Comparison of ENCODE assay signal across 1 cellular context in genomic region chr17:2594657-2595085, GRCh38.
TF ChIP-seq lines count a peak whose summit lies in the region.

No MANE protein-coding gene starts in this region.

TF ChIP-seq in SK-N-SH, 30 proteins besides CTCF, POLR2A, EP300 and RAD21 (continued from another document):
- TF ChIP-seq GATA2 (CRISPR knock-in tag; IDR thresholded peaks at IDR 0.05) (no peak), FOXM1 (IDR thresholded peaks at IDR 0.05; ENCODE audit: low read depth) (no peak), ELF1 (IDR thresholded peaks at IDR 0.05) (no peak), MAX (IDR thresholded peaks at IDR 0.05; ENCODE audit: low read depth) (no peak), RCOR1 (IDR thresholded peaks at IDR 0.05; ENCODE audit: low read length) (no peak), SIN3A (IDR thresholded peaks at IDR 0.05; ENCODE audit: borderline replicate concordance, low read depth, low read length) (no peak), RFX5 (IDR thresholded peaks at IDR 0.05; ENCODE audit: low read length) (no peak), MXI1 (IDR thresholded peaks at IDR 0.05; ENCODE audit: low read depth, low read length) (no peak), NFIC (IDR thresholded peaks at IDR 0.05; ENCODE audit: borderline replicate concordance) (no peak), SMC3 (IDR thresholded peaks at IDR 0.05; ENCODE audit: low read depth, low read length) (no peak)
